Comparison of ENCODE assay signal across 8 cellular contexts in the genomic region with DNA sequence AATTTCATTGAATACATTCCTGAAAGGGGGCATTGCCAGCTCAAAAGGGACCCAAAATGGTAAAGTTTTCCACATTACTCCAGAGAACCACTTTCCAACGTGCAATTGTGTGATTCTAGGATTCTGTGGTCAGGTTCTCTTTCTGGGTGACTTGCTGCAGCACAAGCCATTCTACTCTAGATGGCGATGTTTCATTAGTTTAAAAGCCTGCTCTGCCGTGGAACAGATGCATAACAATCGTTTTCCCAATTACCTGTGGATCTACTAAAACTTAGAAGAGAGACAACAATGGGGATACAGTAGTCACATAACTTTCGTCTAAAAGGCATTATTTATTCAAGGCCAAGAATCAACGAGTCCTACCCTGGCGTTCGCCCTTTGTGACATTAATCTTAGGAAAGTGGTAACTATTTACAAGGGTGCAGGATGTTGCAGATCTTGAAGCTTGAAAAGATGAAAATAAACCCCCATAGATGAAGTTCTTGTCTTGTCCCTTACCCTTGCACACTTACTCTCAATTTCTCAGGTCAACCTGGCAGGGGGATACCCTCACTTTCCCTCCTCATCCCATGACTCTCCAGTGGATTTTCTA.
A peak's percentile ranks its signal among the peaks of the same experiment; 100 is the strongest.
DNase-seq lines count a peak whose midpoint lies in the region; ATAC-seq, FAIRE-seq and TF ChIP-seq lines count a peak whose summit lies in the region.

No MANE protein-coding gene starts in this region.

- TF ChIP-seq RAD21 in GM12878 (IDR thresholded peaks at IDR 0.05; ENCODE audit: insufficient read depth, low read depth, low read length) = peak; percentile 83

- no peak overlapping the region for H2AFZ ChIP-seq in GM12878 (ENCODE audit: control insufficient read depth, low read depth, low read length)

- H3K27me3 ChIP-seq in GM12878 (replicated peaks in 1 of 2; ENCODE audit: control insufficient read depth in 2 of 2, insufficient read depth in 2 of 2, low read length in 1 of 2) (0 out of 4 replicates have a peak, but pooled peaks cover 0 to 1% of the 10 kb centered on the region in 2 experiments), transverse colon (no peaks in the 10 kb centered on the region)

- H4K20me1 ChIP-seq in GM12878 (ENCODE audit: control insufficient read depth, insufficient read depth) = no peaks in the 10 kb centered on the region

- POLR2A ChIA-PET in GM12878 (lab: Charles Lee) = no interaction called here

- H3K27ac Mint-ChIP-seq in immature natural killer cell = no peak overlapping the region

- H3K27ac ChIP-seq in GM12878 (ENCODE audit: control insufficient read depth, insufficient read depth) (no peak overlapping the region), transverse colon (no peak overlapping the region)

- no peak overlapping the region for H3K9ac ChIP-seq in GM12878 (ENCODE audit: control insufficient read depth, insufficient read depth, low read length)

- no peaks in the 10 kb centered on the region for H3K4me1 Mint-ChIP-seq in immature natural killer cell

- in situ Hi-C loops in G401 (cut with HindIII; ENCODE audit: low sequenced_read_pairs) = no loop called here
- in situ Hi-C loops in GM12878 (cut with MboI) = loop anchor here (10.0 to 25.0 kb wide), 3 partner anchors 872 to 1624 kb away; no protein-coding TSS in a partner anchor
- in situ Hi-C loops in transverse colon (cut with MboI; ENCODE audit: low pct_ligation_motif_present in 1 of 4, low pct_unique_long_range_greater_than_20kb in 1 of 4, low sequenced_read_pairs in 3 of 4) = loop anchor here in 1 of 4 donors (25.0 kb wide), 1 partner anchor 1124 kb away; no protein-coding TSS in a partner anchor

- peak; percentile 4 for DNase-seq in 8988T
- DNase-seq in G401 (ENCODE audit: low spot score) = peak; percentile 58
- DNase-seq in NCI-H2171 treated with DMSO at 0.1 percent for 48 hours (lab: John Stamatoyannopoulos, UW) = peak; percentile 81
- no peak for DNase-seq in GM12878 (ENCODE audit: low read depth, low spot score)
- DNase-seq in immature natural killer cell = peak; percentile 3 to 17 (median 5)
- DNase-seq in transverse colon = no peak

- H3K9me3 ChIP-seq in GM12878 (replicated peaks; ENCODE audit: control insufficient read depth, insufficient read depth, low read length) (no peaks in the 10 kb centered on the region), transverse colon (no peaks in the 10 kb centered on the region)

- TF ChIP-seq CTCF in GM12878 (IDR thresholded peaks at IDR 0.05 in 2 of 3, conservative IDR thresholded peaks at IDR 0.05 in 1 of 3; ENCODE audit: control insufficient read depth in 2 of 3, extremely low read depth in 1 of 3, insufficient read depth in 1 of 3, low read depth in 3 of 3, low read length in 3 of 3) = peak; percentile 70 to 84 (median 79)
- peak; percentile 37 to 52 (median 43) for TF ChIP-seq CTCF in transverse colon (IDR thresholded peaks at IDR 0.05)

- no peaks in the 10 kb centered on the region for H3K4me1 ChIP-seq in GM12878 (ENCODE audit: control insufficient read depth, insufficient read depth, low read length)
- no peaks in the 10 kb centered on the region for H3K4me1 ChIP-seq in transverse colon

- H3K9me3 Mint-ChIP-seq in immature natural killer cell = no peaks in the 10 kb centered on the region

- H3K4me3 Mint-ChIP-seq in immature natural killer cell = no peak overlapping the region

- WGBS in GM12878 (ENCODE audit: insufficient coverage, insufficient replicate concordance, low lambda C conversion rate, missing lambda C conversion rate) = 28% methylated on average over 8 of the region's 8 CpGs
- WGBS in transverse colon (ENCODE audit: low coverage in 1 of 2), 2 donors = 15 to 19% methylated on average over 7 to 8 of the region's 8 CpGs

- ATAC-seq in HG02798 (IDR thresholded peaks at IDR 0.05; ENCODE audit: poor library complexity, unreplicated experiment) (peak; percentile 66), GM12878 (peak; percentile 77), HG02885 (IDR thresholded peaks at IDR 0.05; ENCODE audit: poor library complexity, unreplicated experiment) (no peak)

- no peak overlapping the region for H3K4me2 ChIP-seq in GM12878 (ENCODE audit: control insufficient read depth, insufficient read depth)

- H3K36me3 Mint-ChIP-seq in immature natural killer cell = no peaks in the 10 kb centered on the region

- no peak for FAIRE-seq in GM12878 (lab: Jason Lieb, UNC)

- TF ChIP-seq POLR2A in GM12878 (IDR thresholded peaks at IDR 0.05; ENCODE audit: low read depth, low read length) (no peak), transverse colon (IDR thresholded peaks at IDR 0.05) (no peak)

- intact Hi-C loops in GM12878 (cut with micrococcal nuclease; ENCODE audit: unreplicated experiment) (loop anchor here (1.0 kb wide), 1 partner anchor 1113 kb away; no protein-coding TSS in a partner anchor), transverse colon (cut with DNase I; ENCODE audit: low total_unique reads) (no loop called here)

- CTCF ChIA-PET in GM12878 (lab: Yijun Ruan, JAX) = interaction anchor here (0.7 kb wide), 1 partner anchor 1120 kb away, joined by 3 read pairs; no protein-coding TSS in a partner anchor

- no peaks in the 10 kb centered on the region for H3K79me2 ChIP-seq in GM12878 (ENCODE audit: control insufficient read depth, insufficient read depth, low read length)

- TF ChIP-seq EP300 in GM12878 (IDR thresholded peaks at IDR 0.05; ENCODE audit: borderline replicate concordance in 1 of 2, control insufficient read depth in 1 of 2, low read depth in 2 of 2, low read length in 2 of 2) (no peak), transverse colon (IDR thresholded peaks at IDR 0.05; ENCODE audit: low read depth) (no peak)

- H3K27me3 Mint-ChIP-seq in immature natural killer cell (ENCODE audit: low read depth in 3 of 3) = peaks cover 7 to 11% (median 10%) of the 10 kb centered on the region in 3 donors

- SMC1A ChIA-PET in GM12878 (lab: Charles Lee; ENCODE audit: uncharacterized antibody, unreplicated experiment) = no interaction called here

- no peak overlapping the region for H3K4me3 ChIP-seq in GM12878
- H3K4me3 ChIP-seq in transverse colon = no peak overlapping the region

- no TSS peak for BruUV-seq in GM12878 (replicated peaks; lab: Mats Ljungman, UMichigan)

- H3K36me3 ChIP-seq in GM12878 (ENCODE audit: control insufficient read depth in 2 of 2, insufficient read depth in 2 of 2, low read length in 1 of 2) (no peaks in the 10 kb centered on the region), transverse colon (no peaks in the 10 kb centered on the region)

- RAD21 ChIA-PET in GM12878 (lab: Charles Lee; ENCODE audit: unreplicated experiment) = no interaction called here

TF ChIP-seq in GM12878, 131 proteins besides CTCF, POLR2A, EP300 and RAD21:
- TF ChIP-seq RUNX3 (IDR thresholded peaks at IDR 0.05; ENCODE audit: low read length) (peak; percentile 31; the same call in 1 of the 2 replicates), JUND (IDR thresholded peaks at IDR 0.05; ENCODE audit: low read depth, low read length) (no peak), USF1 (IDR thresholded peaks at IDR 0.05; ENCODE audit: borderline replicate concordance, extremely low read length, insufficient read depth, low read depth, low read length) (no peak), EZH2 (IDR thresholded peaks at IDR 0.05; ENCODE audit: borderline replicate concordance, control insufficient read depth, low read depth, low read length) (no peak), SMC3 (IDR thresholded peaks at IDR 0.05; ENCODE audit: borderline replicate concordance, low read length) (peak; percentile 52; the same call in 1 of the 2 replicates), EED (IDR thresholded peaks at IDR 0.05; ENCODE audit: low read depth) (no peak)
- TF ChIP-seq, protein P1, sequence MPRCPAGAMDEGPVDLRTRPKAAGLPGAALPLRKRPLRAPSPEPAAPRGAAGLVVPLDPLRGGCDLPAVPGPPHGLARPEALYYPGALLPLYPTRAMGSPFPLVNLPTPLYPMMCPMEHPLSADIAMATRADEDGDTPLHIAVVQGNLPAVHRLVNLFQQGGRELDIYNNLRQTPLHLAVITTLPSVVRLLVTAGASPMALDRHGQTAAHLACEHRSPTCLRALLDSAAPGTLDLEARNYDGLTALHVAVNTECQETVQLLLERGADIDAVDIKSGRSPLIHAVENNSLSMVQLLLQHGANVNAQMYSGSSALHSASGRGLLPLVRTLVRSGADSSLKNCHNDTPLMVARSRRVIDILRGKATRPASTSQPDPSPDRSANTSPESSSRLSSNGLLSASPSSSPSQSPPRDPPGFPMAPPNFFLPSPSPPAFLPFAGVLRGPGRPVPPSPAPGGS (IDR thresholded peaks at IDR 0.05; ENCODE audit: borderline replicate concordance, insufficient read depth, low read depth, low read length, poor library complexity, severe bottlenecking) = no peak
- TF ChIP-seq, protein P2, sequence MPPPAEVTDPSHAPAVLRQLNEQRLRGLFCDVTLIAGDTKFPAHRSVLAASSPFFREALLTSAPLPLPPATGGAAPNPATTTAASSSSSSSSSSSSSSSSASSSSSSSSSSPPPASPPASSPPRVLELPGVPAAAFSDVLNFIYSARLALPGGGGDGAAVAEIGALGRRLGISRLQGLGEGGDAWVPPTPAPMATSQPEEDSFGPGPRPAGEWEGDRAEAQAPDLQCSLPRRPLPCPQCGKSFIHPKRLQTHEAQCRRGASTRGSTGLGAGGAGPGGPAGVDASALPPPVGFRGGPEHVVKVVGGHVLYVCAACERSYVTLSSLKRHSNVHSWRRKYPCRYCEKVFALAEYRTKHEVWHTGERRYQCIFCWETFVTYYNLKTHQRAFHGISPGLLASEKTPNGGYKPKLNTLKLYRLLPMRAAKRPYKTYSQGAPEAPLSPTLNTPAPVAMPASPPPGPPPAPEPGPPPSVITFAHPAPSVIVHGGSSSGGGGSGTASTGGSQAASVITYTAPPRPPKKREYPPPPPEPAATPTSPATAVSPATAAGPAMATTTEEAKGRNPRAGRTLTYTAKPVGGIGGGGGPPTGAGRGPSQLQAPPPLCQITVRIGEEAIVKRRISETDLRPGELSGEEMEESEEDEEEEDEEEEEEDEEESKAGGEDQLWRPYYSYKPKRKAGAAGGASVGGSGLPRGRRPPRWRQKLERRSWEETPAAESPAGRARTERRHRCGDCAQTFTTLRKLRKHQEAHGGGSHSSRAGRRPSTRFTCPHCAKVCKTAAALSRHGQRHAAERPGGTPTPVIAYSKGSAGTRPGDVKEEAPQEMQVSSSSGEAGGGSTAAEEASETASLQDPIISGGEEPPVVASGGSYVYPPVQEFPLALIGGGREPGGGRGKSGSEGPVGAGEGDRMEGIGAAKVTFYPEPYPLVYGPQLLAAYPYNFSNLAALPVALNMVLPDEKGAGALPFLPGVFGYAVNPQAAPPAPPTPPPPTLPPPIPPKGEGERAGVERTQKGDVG (CRISPR knock-in tag; IDR thresholded peaks at IDR 0.05) = no peak

Comparison
In these comparisons a context has a peak if more than half of its experiments do, and no peak if none do; other contexts are left out.
1. DNase-seq: peak in 8988T (single experiment), G401 (single experiment), NCI-H2171 treated with DMSO at 0.1 percent for 48 hours (single experiment) and immature natural killer cell (3 of 3); none in GM12878 (single experiment) and transverse colon (single experiment).